Comparison of ENCODE assay signal across 21 cellular contexts in genomic region chr5:177505075-177505474, GRCh38.
"Had no signal": no experiment of that assay in that cellular context is flagged by ENCODE, and none has a peak within 500 bp of the region (broad histone marks: within the 10 kb centered on the region; RNA-seq: fewer than 3 reads in every experiment).

No MANE protein-coding gene starts in this region.

- DNase-seq: colonic mucosa; effector CD4-positive, alpha-beta T cell; endodermal cell; foreskin melanocyte; head of caudate nucleus; kidney; left cardiac atrium; left ventricle myocardium inferior; mesenchymal stem cell; midbrain; small intestine; stimulated activated CD4-positive, alpha-beta T cell treated with anti-CD3 and anti-CD28 coated beads, Interleukin-2, amount 100 ng/mL, for 48 hours; stimulated activated naive CD8-positive, alpha-beta T cell treated with anti-CD3 and anti-CD28 coated beads, Interleukin-15, Interleukin-2, amounts not matched to agents 100 U/mL and 50 U/mL, for 24 hours; tibial artery; upper lobe of left lung; uterus had no signal

- H3K4me3 ChIP-seq: colonic mucosa, hepatocyte, left ventricle myocardium inferior, lung, right atrium auricular region, tibial artery, upper lobe of left lung, uterus had no signal

- H3K27ac ChIP-seq: colonic mucosa, hepatocyte, left ventricle myocardium inferior, right atrium auricular region, tibial artery, upper lobe of left lung, uterus had no signal

- H3K79me2 ChIP-seq: hepatocyte had no signal

- H3K36me3 ChIP-seq: colonic mucosa, left ventricle myocardium inferior, right atrium auricular region, uterus had no signal

- H3K4me1 ChIP-seq: colonic mucosa, uterus had no signal

- ATAC-seq: left cardiac atrium; stimulated activated effector memory CD8-positive, alpha-beta T cell treated with anti-CD3 and anti-CD28 coated beads, Interleukin-12 subunit alpha, Interleukin-12 subunit beta, amount 100 ng/mL, for 72 hours; stimulated activated naive CD8-positive, alpha-beta T cell treated with anti-CD3 and anti-CD28 coated beads, Interleukin-15, Interleukin-2, amounts not matched to agents 100 U/mL and 50 U/mL, for 24 hours had no signal

- H3K27me3 ChIP-seq: colonic mucosa, hepatocyte, right atrium auricular region, tibial artery, upper lobe of left lung, uterus had no signal

- H3K9me3 ChIP-seq: colonic mucosa, left ventricle myocardium inferior, right atrium auricular region, tibial artery, upper lobe of left lung, uterus had no signal

- H3K4me2 ChIP-seq: hepatocyte had no signal

- H3K9me3 Mint-ChIP-seq: endodermal cell; nephron; stimulated activated effector memory CD8-positive, alpha-beta T cell treated with anti-CD3 and anti-CD28 coated beads, Interleukin-12 subunit alpha, Interleukin-12 subunit beta, amount 100 ng/mL, for 72 hours had no signal

- H3K27ac Mint-ChIP-seq: endodermal cell; nephron; stimulated activated effector memory CD8-positive, alpha-beta T cell treated with anti-CD3 and anti-CD28 coated beads, Interleukin-12 subunit alpha, Interleukin-12 subunit beta, amount 100 ng/mL, for 72 hours had no signal

- H3K4me3 Mint-ChIP-seq: endodermal cell; nephron; stimulated activated effector memory CD8-positive, alpha-beta T cell treated with anti-CD3 and anti-CD28 coated beads, Interleukin-12 subunit alpha, Interleukin-12 subunit beta, amount 100 ng/mL, for 72 hours had no signal

- H2AFZ ChIP-seq: hepatocyte had no signal
